1 cellular context compared by ENCODE assay signal in the genomic region with DNA sequence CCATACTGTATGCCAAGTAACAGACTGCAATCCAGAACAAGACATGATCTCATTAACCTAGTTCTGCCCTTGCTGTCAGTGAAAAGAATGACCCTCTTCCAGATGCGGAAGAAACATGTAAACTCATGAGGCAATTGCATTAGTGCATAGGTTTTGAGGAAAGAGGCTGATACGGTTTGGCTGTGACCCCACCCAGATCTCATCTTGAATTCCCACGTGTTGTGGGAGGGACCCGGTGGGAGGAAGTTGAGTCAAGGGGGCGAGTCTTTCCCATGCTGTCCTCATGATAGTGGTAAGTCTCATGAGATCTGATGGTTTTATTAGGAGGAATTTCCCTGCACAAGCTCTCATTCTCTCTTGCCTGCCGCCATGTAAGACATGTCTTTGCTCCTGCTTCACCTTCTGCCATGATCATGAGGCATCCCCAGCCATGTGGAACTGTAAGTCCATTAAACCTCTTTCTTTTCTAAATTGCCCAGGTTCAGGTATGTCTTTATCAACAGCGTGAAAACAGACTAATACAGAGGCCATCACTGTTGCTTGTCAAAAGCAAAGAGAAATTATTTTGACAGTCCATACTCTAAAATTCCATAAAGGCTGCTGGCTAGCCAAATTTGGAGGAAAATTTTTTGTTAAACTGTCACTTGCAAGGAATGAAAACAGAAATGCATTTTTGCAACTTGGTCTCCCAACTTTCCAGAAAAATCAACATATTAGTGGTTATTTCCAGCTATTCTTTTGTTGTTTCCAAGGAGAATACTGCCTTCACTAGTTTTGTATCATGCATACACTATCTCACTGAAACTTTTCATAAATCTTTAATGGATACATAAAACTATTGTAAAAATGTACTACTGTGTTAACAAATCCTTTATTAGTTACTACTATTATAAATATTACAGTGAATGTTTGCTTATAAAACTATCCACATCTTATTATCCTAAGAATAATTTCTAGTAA.
TF ChIP-seq lines count a peak whose summit lies in the region.

No MANE protein-coding gene starts in this region.

TF ChIP-seq in K562, 482 proteins besides CTCF, POLR2A, EP300 and RAD21 (continued from another document and continues in another):
- TF ChIP-seq HBP1 (CRISPR knock-in tag; IDR thresholded peaks at IDR 0.05), result no peak
- no peak for TF ChIP-seq MAZ (CRISPR knock-in tag; conservative IDR thresholded peaks at IDR 0.05 in 1 of 2, IDR thresholded peaks at IDR 0.05 in 1 of 2)
- no peak for TF ChIP-seq RUNX1 (IDR thresholded peaks at IDR 0.05; ENCODE audit: low read depth)
- TF ChIP-seq CCNT2 (IDR thresholded peaks at IDR 0.05; ENCODE audit: borderline replicate concordance, extremely low read depth, insufficient read length, low read depth, low read length), result peak; percentile 62
- TF ChIP-seq, protein P1, sequence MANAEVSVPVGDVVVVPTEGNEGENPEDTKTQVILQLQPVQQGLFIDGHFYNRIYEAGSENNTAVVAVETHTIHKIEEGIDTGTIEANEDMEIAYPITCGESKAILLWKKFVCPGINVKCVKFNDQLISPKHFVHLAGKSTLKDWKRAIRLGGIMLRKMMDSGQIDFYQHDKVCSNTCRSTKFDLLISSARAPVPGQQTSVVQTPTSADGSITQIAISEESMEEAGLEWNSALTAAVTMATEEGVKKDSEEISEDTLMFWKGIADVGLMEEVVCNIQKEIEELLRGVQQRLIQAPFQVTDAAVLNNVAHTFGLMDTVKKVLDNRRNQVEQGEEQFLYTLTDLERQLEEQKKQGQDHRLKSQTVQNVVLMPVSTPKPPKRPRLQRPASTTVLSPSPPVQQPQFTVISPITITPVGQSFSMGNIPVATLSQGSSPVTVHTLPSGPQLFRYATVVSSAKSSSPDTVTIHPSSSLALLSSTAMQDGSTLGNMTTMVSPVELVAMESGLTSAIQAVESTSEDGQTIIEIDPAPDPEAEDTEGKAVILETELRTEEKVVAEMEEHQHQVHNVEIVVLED (CRISPR knock-in tag; IDR thresholded peaks at IDR 0.05), result no peak
- TF ChIP-seq, protein P2, sequence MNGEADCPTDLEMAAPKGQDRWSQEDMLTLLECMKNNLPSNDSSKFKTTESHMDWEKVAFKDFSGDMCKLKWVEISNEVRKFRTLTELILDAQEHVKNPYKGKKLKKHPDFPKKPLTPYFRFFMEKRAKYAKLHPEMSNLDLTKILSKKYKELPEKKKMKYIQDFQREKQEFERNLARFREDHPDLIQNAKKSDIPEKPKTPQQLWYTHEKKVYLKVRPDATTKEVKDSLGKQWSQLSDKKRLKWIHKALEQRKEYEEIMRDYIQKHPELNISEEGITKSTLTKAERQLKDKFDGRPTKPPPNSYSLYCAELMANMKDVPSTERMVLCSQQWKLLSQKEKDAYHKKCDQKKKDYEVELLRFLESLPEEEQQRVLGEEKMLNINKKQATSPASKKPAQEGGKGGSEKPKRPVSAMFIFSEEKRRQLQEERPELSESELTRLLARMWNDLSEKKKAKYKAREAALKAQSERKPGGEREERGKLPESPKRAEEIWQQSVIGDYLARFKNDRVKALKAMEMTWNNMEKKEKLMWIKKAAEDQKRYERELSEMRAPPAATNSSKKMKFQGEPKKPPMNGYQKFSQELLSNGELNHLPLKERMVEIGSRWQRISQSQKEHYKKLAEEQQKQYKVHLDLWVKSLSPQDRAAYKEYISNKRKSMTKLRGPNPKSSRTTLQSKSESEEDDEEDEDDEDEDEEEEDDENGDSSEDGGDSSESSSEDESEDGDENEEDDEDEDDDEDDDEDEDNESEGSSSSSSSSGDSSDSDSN (IDR thresholded peaks at IDR 0.05; ENCODE audit: borderline replicate concordance in 1 of 2, low read depth in 2 of 2, low read length in 2 of 2), result no peak
- no peak for TF ChIP-seq ZNF551 (CRISPR knock-in tag; IDR thresholded peaks at IDR 0.05)
- TF ChIP-seq, protein P3, sequence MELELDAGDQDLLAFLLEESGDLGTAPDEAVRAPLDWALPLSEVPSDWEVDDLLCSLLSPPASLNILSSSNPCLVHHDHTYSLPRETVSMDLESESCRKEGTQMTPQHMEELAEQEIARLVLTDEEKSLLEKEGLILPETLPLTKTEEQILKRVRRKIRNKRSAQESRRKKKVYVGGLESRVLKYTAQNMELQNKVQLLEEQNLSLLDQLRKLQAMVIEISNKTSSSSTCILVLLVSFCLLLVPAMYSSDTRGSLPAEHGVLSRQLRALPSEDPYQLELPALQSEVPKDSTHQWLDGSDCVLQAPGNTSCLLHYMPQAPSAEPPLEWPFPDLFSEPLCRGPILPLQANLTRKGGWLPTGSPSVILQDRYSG (tag; conservative IDR thresholded peaks at IDR 0.05; ENCODE audit: low read depth), result no peak
- peak; percentile 33 to 40; a peak in 2 of 4 replicates for TF ChIP-seq NRF1 (conservative IDR thresholded peaks at IDR 0.05 in 1 of 2, IDR thresholded peaks at IDR 0.05 in 1 of 2)
- TF ChIP-seq CREB1 (IDR thresholded peaks at IDR 0.05), result no peak
- TF ChIP-seq CREB1 (CRISPR knock-in tag; IDR thresholded peaks at IDR 0.05), result no peak; the same call in 1 of the 2 replicates
- TF ChIP-seq, protein P4, sequence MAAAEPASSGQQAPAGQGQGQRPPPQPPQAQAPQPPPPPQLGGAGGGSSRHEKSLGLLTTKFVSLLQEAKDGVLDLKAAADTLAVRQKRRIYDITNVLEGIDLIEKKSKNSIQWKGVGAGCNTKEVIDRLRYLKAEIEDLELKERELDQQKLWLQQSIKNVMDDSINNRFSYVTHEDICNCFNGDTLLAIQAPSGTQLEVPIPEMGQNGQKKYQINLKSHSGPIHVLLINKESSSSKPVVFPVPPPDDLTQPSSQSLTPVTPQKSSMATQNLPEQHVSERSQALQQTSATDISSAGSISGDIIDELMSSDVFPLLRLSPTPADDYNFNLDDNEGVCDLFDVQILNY (CRISPR knock-in tag; IDR thresholded peaks at IDR 0.05), result no peak
- TF ChIP-seq MAX (CRISPR knock-in tag; IDR thresholded peaks at IDR 0.05), result peak; percentile 67
- TF ChIP-seq, protein P5, sequence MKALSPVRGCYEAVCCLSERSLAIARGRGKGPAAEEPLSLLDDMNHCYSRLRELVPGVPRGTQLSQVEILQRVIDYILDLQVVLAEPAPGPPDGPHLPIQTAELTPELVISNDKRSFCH (CRISPR knock-in tag; IDR thresholded peaks at IDR 0.05), result no peak
- TF ChIP-seq, protein P5 (tag; IDR thresholded peaks at IDR 0.05), result no peak
- TF ChIP-seq PHB (CRISPR knock-in tag; IDR thresholded peaks at IDR 0.05), result no peak
- TF ChIP-seq EP400 (IDR thresholded peaks at IDR 0.05), result peak; percentile 85
- 0 out of 2 replicates have a peak, but pooled peaks have one; percentile 25 for TF ChIP-seq SMARCE1 (IDR thresholded peaks at IDR 0.05)
- no peak for TF ChIP-seq MED1 (CRISPR knock-in tag; IDR thresholded peaks at IDR 0.05; ENCODE audit: borderline replicate concordance)
- TF ChIP-seq HLTF (IDR thresholded peaks at IDR 0.05), result no peak
- peak; percentile 40; the same call in 1 of the 2 replicates for TF ChIP-seq LEF1 (IDR thresholded peaks at IDR 0.05)
- TF ChIP-seq ZNF766 (CRISPR knock-in tag; conservative IDR thresholded peaks at IDR 0.05), result no peak
- peak; percentile 53; the same call in 1 of the 2 replicates for TF ChIP-seq NCOA1 (IDR thresholded peaks at IDR 0.05; ENCODE audit: low read depth)
- peak; percentile 77 for TF ChIP-seq MTA3 (IDR thresholded peaks at IDR 0.05; ENCODE audit: borderline replicate concordance)
- no peak for TF ChIP-seq MBD1 (CRISPR knock-in tag; IDR thresholded peaks at IDR 0.05)
- peak; percentile 94 for TF ChIP-seq CEBPG (CRISPR knock-in tag; IDR thresholded peaks at IDR 0.05)
- peak; percentile 69 to 71; a peak in 3 of 4 replicates for TF ChIP-seq CEBPG (tag; conservative IDR thresholded peaks at IDR 0.05 in 1 of 2, IDR thresholded peaks at IDR 0.05 in 1 of 2)
- no peak for TF ChIP-seq ARID2 (IDR thresholded peaks at IDR 0.05)
- TF ChIP-seq ZNF668 (CRISPR knock-in tag; IDR thresholded peaks at IDR 0.05), result no peak; the same call in 1 of the 2 replicates
- TF ChIP-seq ZNF444 (CRISPR knock-in tag; IDR thresholded peaks at IDR 0.05), result no peak
- TF ChIP-seq RAD51 (IDR thresholded peaks at IDR 0.05; ENCODE audit: borderline replicate concordance, low read depth), result peak; percentile 71; the same call in 1 of the 2 replicates
- no peak for TF ChIP-seq NFIX (CRISPR knock-in tag; IDR thresholded peaks at IDR 0.05; ENCODE audit: low read depth)
- TF ChIP-seq ZZZ3 (IDR thresholded peaks at IDR 0.05), result 0 out of 2 replicates have a peak, but pooled peaks have one; percentile 53
- TF ChIP-seq, protein P6, sequence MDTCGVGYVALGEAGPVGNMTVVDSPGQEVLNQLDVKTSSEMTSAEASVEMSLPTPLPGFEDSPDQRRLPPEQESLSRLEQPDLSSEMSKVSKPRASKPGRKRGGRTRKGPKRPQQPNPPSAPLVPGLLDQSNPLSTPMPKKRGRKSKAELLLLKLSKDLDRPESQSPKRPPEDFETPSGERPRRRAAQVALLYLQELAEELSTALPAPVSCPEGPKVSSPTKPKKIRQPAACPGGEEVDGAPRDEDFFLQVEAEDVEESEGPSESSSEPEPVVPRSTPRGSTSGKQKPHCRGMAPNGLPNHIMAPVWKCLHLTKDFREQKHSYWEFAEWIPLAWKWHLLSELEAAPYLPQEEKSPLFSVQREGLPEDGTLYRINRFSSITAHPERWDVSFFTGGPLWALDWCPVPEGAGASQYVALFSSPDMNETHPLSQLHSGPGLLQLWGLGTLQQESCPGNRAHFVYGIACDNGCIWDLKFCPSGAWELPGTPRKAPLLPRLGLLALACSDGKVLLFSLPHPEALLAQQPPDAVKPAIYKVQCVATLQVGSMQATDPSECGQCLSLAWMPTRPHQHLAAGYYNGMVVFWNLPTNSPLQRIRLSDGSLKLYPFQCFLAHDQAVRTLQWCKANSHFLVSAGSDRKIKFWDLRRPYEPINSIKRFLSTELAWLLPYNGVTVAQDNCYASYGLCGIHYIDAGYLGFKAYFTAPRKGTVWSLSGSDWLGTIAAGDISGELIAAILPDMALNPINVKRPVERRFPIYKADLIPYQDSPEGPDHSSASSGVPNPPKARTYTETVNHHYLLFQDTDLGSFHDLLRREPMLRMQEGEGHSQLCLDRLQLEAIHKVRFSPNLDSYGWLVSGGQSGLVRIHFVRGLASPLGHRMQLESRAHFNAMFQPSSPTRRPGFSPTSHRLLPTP (IDR thresholded peaks at IDR 0.05; ENCODE audit: borderline replicate concordance, extremely low read depth, insufficient read length), result no peak
- TF ChIP-seq ZNF12 (CRISPR knock-in tag; IDR thresholded peaks at IDR 0.05), result no peak
- peak in 1 of 2 experiments; percentile 41; a peak in 2 of 4 replicates for TF ChIP-seq TRIM24 (IDR thresholded peaks at IDR 0.05)
- no peak for TF ChIP-seq HNRNPK (IDR thresholded peaks at IDR 0.05; ENCODE audit: low read depth, low read length, poor library complexity, severe bottlenecking)
- no peak for TF ChIP-seq BRF1 (IDR thresholded peaks at IDR 0.05; ENCODE audit: borderline replicate concordance, extremely low read depth, insufficient read length)
- peak; percentile 61; the same call in 1 of the 2 replicates for TF ChIP-seq TEAD4 (IDR thresholded peaks at IDR 0.05; ENCODE audit: low read length)
- TF ChIP-seq TEAD4 (CRISPR knock-in tag; IDR thresholded peaks at IDR 0.05; ENCODE audit: borderline replicate concordance), result no peak
- TF ChIP-seq ZNF592 (IDR thresholded peaks at IDR 0.05), result 0 out of 2 replicates have a peak, but pooled peaks have one; percentile 15
- no peak for TF ChIP-seq KDM2B (CRISPR knock-in tag; IDR thresholded peaks at IDR 0.05)
